15 cellular contexts compared by ENCODE assay signal in the genomic region with DNA sequence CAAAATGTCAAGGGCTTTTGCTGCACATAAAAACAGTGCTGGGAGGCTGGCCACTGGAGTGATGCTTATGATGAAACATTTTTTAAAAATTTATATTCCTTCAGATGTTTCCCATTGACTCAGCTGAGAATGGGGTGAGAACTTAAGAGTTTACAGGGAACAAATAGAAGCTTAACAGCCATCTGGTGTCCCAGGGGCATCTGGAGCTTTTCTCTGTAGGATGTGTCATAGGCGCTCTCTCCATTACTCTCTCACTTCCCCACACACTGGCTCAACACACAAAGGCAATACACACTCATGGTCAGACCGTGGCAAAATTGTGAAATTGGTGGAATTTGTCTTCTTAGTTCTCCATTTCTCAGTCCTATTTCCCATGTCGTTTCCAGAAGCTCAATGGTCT.
"Had no signal": no experiment of that assay in that cellular context is flagged by ENCODE, and none has a peak within 500 bp of the region (broad histone marks: within the 10 kb centered on the region; RNA-seq: fewer than 3 reads in every experiment).

No MANE protein-coding gene starts in this region.

- DNase-seq: activated CD4-positive, alpha-beta T cell treated with anti-CD3 and anti-CD28 coated beads for 36 hours; activated CD4-positive, alpha-beta T cell treated with anti-CD3 and anti-CD28 coated beads, Interleukin-2, amount 50 U/mL, for 48 hours; activated gamma-delta T cell; adrenal gland; cortex of kidney; erythroblast; head of caudate nucleus; left lung; mucosa of descending colon; naive B cell; stimulated activated CD4-positive, alpha-beta T cell treated with anti-CD3 and anti-CD28 coated beads, Interleukin-2, amount 100 ng/mL, for 24 hours; stimulated activated naive CD4-positive, alpha-beta T cell treated with Interleukin-2 at 50 U/mL for 16 hours; tibial artery had no signal

- ATAC-seq: activated CD4-positive, alpha-beta T cell treated with anti-CD3 and anti-CD28 coated beads for 36 hours; activated naive CD4-positive, alpha-beta T cell treated with anti-CD3 and anti-CD28 coated beads, Interleukin-2, amount 50 U/mL, for 72 hours; left lung; mucosa of descending colon; WTC11 had no signal
